ENCODE assay signal across 8 cellular contexts in the genomic region with DNA sequence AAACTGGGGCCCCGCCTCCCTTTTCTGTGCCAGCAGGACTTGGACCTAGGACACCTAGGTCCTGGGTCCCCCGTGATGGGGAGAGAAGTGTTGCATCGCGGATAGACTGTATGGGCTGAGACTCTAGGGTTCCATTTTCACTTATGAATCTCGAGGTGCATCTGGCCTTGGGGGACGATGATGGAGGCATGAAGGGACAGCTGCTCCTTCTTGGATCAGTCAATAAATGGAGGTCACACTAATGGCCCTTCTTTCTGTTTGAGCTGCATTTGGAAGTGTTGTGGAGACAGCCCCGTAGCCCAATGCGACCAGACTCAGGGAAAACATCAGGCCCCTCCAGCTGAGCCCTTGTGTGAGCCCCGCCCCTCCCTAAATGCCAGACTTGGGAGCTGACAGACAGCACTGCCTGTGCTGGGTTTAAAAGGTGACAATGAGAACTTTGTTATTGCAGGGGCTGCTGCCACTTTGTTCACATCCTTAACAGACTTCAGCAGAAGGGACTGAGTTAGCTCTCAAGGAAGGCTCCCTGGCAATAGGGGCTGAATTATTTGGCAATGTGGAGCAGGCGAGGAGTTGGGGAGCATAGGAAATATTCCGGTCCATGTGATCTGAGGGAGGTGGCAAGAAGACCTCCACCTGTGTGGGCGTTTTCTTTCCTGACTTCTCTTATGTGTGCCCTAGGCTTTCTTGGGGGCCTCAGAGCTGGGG. TPM values are rescaled to one million over a fixed set of nuclear protein-coding genes. Genes with fewer than 3 reads are reported as not detected.
A peak's percentile ranks its signal among the peaks of the same experiment; 100 is the strongest.
DNase-seq lines count a peak whose midpoint lies in the region; ATAC-seq and TF ChIP-seq lines count a peak whose summit lies in the region.

No MANE protein-coding gene starts in this region.

- intact Hi-C loops in CD4-positive, alpha-beta T cell (cut with DNase I, micrococcal nuclease) = no loop called here

- H4K20me1 ChIP-seq in Loucy (ENCODE audit: insufficient read depth, low read length, poor library complexity, severe bottlenecking) = no peaks in the 10 kb centered on the region
- no peaks in the 10 kb centered on the region for H4K20me1 ChIP-seq in neural cell (ENCODE audit: insufficient read depth)

- H3F3A ChIP-seq in Loucy (ENCODE audit: low read depth) = no peaks in the 10 kb centered on the region
- no peaks in the 10 kb centered on the region for H3F3A ChIP-seq in neural cell (ENCODE audit: insufficient read depth, low read length, poor library complexity, severe bottlenecking)

- H3K9me2 ChIP-seq in Loucy (replicated peaks; ENCODE audit: low read depth, low read length) (no peaks in the 10 kb centered on the region), neural cell (ENCODE audit: insufficient read depth, low read length) (no peaks in the 10 kb centered on the region)

- peak overlapping the region; percentile 92 for H3K4me3 Mint-ChIP-seq in CD4-positive, alpha-beta T cell

- H3K79me2 ChIP-seq in Loucy (ENCODE audit: insufficient read depth, low read length) = no peaks in the 10 kb centered on the region
- peaks cover 19% of the 10 kb centered on the region for H3K79me2 ChIP-seq in neural cell (replicated peaks; ENCODE audit: insufficient read depth, low read length)

- H2AFZ ChIP-seq in Loucy (ENCODE audit: low read length) (peak overlapping the region; percentile 95), neural cell (ENCODE audit: low read depth, low read length) (peak overlapping the region; percentile 67)

- DNase-seq in CD4-positive, alpha-beta T cell = no peak
- DNase-seq in ecto neural progenitor cell (ENCODE audit: low spot score) (no peak), DMS79 (lab: John Stamatoyannopoulos, UW) (no peak), putamen (ENCODE audit: low spot score) (no peak)

- no peak overlapping the region for H3K27ac ChIP-seq in CD4-positive, alpha-beta T cell (ENCODE audit: low read depth, low read length)
- H3K27ac ChIP-seq in ectodermal cell (ENCODE audit: insufficient read depth, low read depth, low read length, poor library complexity, severe bottlenecking) (no peak overlapping the region), neural cell (ENCODE audit: low read length) (peak overlapping the region; percentile 78)

- H3K9me3 ChIP-seq in CD4-positive, alpha-beta T cell (ENCODE audit: control insufficient read depth, low read length) = no peaks in the 10 kb centered on the region
- no peaks in the 10 kb centered on the region for H3K9me3 ChIP-seq in Loucy (ENCODE audit: insufficient read depth, low read depth, low read length)
- no peaks in the 10 kb centered on the region for H3K9me3 ChIP-seq in ectodermal cell (ENCODE audit: control insufficient read depth, low read length)
- H3K9me3 ChIP-seq in neural cell (ENCODE audit: low read length) = no peaks in the 10 kb centered on the region

- no peak for TF ChIP-seq EP300 in neural cell (conservative IDR thresholded peaks at IDR 0.05; ENCODE audit: poor library complexity, severe bottlenecking)

- CTCF ChIA-PET in CD4-positive, alpha-beta T cell (lab: Charles Lee) = interaction anchor here (3.9 kb wide), 1 partner anchor 22 kb away, joined by 15 read pairs; no protein-coding TSS in a partner anchor

- TF ChIP-seq RAD21 in neural cell (conservative IDR thresholded peaks at IDR 0.05) = no peak

- peak overlapping the region; percentile 92 for H3K4me2 ChIP-seq in Loucy (ENCODE audit: low read depth, low read length, poor library complexity, severe bottlenecking)
- peak overlapping the region; percentile 61 for H3K4me2 ChIP-seq in neural cell (ENCODE audit: low read length)

- POLR2A ChIA-PET in CD4-positive, alpha-beta T cell (lab: Charles Lee) = interaction anchor here (0.6 to 0.8 kb wide), 4 partner anchors 12 to 23 kb away, joined by 3 to 4 read pairs (median 3); no protein-coding TSS in a partner anchor

- ATAC-seq in CD4-positive, alpha-beta T cell (ENCODE audit: poor library complexity) = peak; percentile 14
- ATAC-seq in HG03196 (IDR thresholded peaks at IDR 0.05; ENCODE audit: unreplicated experiment) = no peak

- peaks cover 37% of the 10 kb centered on the region for H3K36me3 Mint-ChIP-seq in CD4-positive, alpha-beta T cell (ENCODE audit: low read depth)

- H3K27me3 Mint-ChIP-seq in CD4-positive, alpha-beta T cell = peaks cover 3% of the 10 kb centered on the region

- no peak for TF ChIP-seq CTCF in CD4-positive, alpha-beta T cell (IDR thresholded peaks at IDR 0.05)
- TF ChIP-seq CTCF in Loucy (conservative IDR thresholded peaks at IDR 0.05; ENCODE audit: low read length) (no peak), neural cell (IDR thresholded peaks at IDR 0.05; ENCODE audit: poor library complexity, severe bottlenecking) (no peak)

- 25 to 27% methylated on average over 12 of the region's 12 CpGs for WGBS in ectodermal cell, 2 experiments

- no peaks in the 10 kb centered on the region for H3K9me3 Mint-ChIP-seq in CD4-positive, alpha-beta T cell

- peaks cover 36% of the 10 kb centered on the region for H3K4me1 Mint-ChIP-seq in CD4-positive, alpha-beta T cell (ENCODE audit: low read depth)

- peak overlapping the region; percentile 76 for H3K9ac ChIP-seq in Loucy (ENCODE audit: low read depth, low read length, poor library complexity, severe bottlenecking)
- H3K9ac ChIP-seq in neural cell (ENCODE audit: low read length) = peak overlapping the region; percentile 90

- H3K4me3 ChIP-seq in Loucy (ENCODE audit: low read length, poor library complexity, severe bottlenecking) (peak overlapping the region; percentile 81), ectodermal cell (ENCODE audit: insufficient read depth, low read depth, low read length) (peak overlapping the region; percentile 74), neural cell (ENCODE audit: low read length) (peak overlapping the region; percentile 74)

- H3K27ac Mint-ChIP-seq in CD4-positive, alpha-beta T cell = peak overlapping the region; percentile 81

- H3K4me1 ChIP-seq in Loucy (ENCODE audit: insufficient read depth, low read length, poor library complexity, severe bottlenecking) = peaks cover 25% of the 10 kb centered on the region
- peaks cover 13% of the 10 kb centered on the region for H3K4me1 ChIP-seq in ectodermal cell (ENCODE audit: control insufficient read depth, insufficient read depth, low read length)

- no peaks in the 10 kb centered on the region for H3K27me3 ChIP-seq in CD4-positive, alpha-beta T cell (ENCODE audit: control insufficient read depth, insufficient read depth, low read length)
- H3K27me3 ChIP-seq in Loucy (ENCODE audit: insufficient read depth, low read length, poor library complexity, severe bottlenecking) (no peaks in the 10 kb centered on the region), ectodermal cell (ENCODE audit: control insufficient read depth, insufficient read depth, low read length, poor library complexity, severe bottlenecking) (peaks cover 8% of the 10 kb centered on the region), neural cell (ENCODE audit: insufficient read depth, low read depth, low read length) (peaks cover 4% of the 10 kb centered on the region)

- H3K36me3 ChIP-seq in Loucy (ENCODE audit: insufficient read depth, low read length) (peaks cover 20% of the 10 kb centered on the region; the same call in 1 of the 2 replicates), ectodermal cell (ENCODE audit: control insufficient read depth, insufficient read depth, low read length) (peaks cover 7% of the 10 kb centered on the region), neural cell (ENCODE audit: insufficient read depth, low read length) (no peaks in the 10 kb centered on the region)

TF ChIP-seq in neural cell, 6 proteins besides CTCF, POLR2A, EP300 and RAD21 (continues in another document):
- no peak for TF ChIP-seq EZH2 (IDR thresholded peaks at IDR 0.05; ENCODE audit: borderline replicate concordance, insufficient read depth, low read length, poor library complexity, severe bottlenecking)
- TF ChIP-seq POLR2AphosphoS5 (IDR thresholded peaks at IDR 0.05) = no peak

RNA-seq across cellular contexts. Expression of a gene that starts 0.8 kb away (rescaled TPM):
- 10 to 100 TPM; 28.6 to 29.4 TPM for total RNA-seq in CD4-positive, alpha-beta T cell
- polyA plus RNA-seq in ectodermal cell (2013, experiment 1 of 4) = 103 TPM
- 109 TPM for polyA plus RNA-seq in ectodermal cell (2013, experiment 2 of 4)
- 99.4 TPM for polyA plus RNA-seq in ectodermal cell (2013, experiment 3 of 4)
- polyA plus RNA-seq in ectodermal cell (2013, experiment 4 of 4) = 114 TPM
- 141 and 163 TPM in 2 replicates for polyA plus RNA-seq in neural cell
- polyA minus RNA-seq in neural cell = 68.3 and 78.4 TPM in 2 replicates

RNA-seq across cellular contexts. Expression of a gene that starts 5.8 kb away (rescaled TPM):
- total RNA-seq in CD4-positive, alpha-beta T cell = under 1 TPM; 0.25 to 0.27 TPM
- polyA plus RNA-seq in ectodermal cell (2013, experiment 1 of 4) = 44.2 TPM
- 44.4 TPM for polyA plus RNA-seq in ectodermal cell (2013, experiment 2 of 4)
- polyA plus RNA-seq in ectodermal cell (2013, experiment 3 of 4) = 36.2 TPM
- 40.9 TPM for polyA plus RNA-seq in ectodermal cell (2013, experiment 4 of 4)
- polyA plus RNA-seq in neural cell = 12.9 and 18.8 TPM in 2 replicates
- polyA minus RNA-seq in neural cell = 6.6 and 6.7 TPM in 2 replicates

RNA-seq across cellular contexts. Expression of a gene that starts 14.5 kb away (rescaled TPM):
- total RNA-seq in CD4-positive, alpha-beta T cell = 10 to 100 TPM; 15.1 to 17.3 TPM
- polyA plus RNA-seq in ectodermal cell (2013, experiment 1 of 4) = 26.4 TPM
- 27.3 TPM for polyA plus RNA-seq in ectodermal cell (2013, experiment 2 of 4)
- 17.6 TPM for polyA plus RNA-seq in ectodermal cell (2013, experiment 3 of 4)
- 19.5 TPM for polyA plus RNA-seq in ectodermal cell (2013, experiment 4 of 4)
- 22.1 and 31.0 TPM in 2 replicates for polyA plus RNA-seq in neural cell
- 13.1 and 21.6 TPM in 2 replicates for polyA minus RNA-seq in neural cell

RNA-seq across cellular contexts. Expression of a gene that starts 27.5 kb away (rescaled TPM):
- not detected for total RNA-seq in CD4-positive, alpha-beta T cell
- polyA plus RNA-seq in ectodermal cell (2013, experiment 1 of 4) = 4.7 TPM
- polyA plus RNA-seq in ectodermal cell (2013, experiment 2 of 4) = 2.7 TPM
- 2.9 TPM for polyA plus RNA-seq in ectodermal cell (2013, experiment 3 of 4)
- 2.4 TPM for polyA plus RNA-seq in ectodermal cell (2013, experiment 4 of 4)
- polyA plus RNA-seq in neural cell = 99.9 and 152 TPM in 2 replicates
- polyA minus RNA-seq in neural cell = 113 and 119 TPM in 2 replicates

RNA-seq across cellular contexts. Expression of a gene that starts 55.6 kb away (rescaled TPM):
- under 1 TPM; 0.39 to 0.47 TPM for total RNA-seq in CD4-positive, alpha-beta T cell
- polyA plus RNA-seq in ectodermal cell (2013, experiment 1 of 4) = 18.9 TPM
- 19.1 TPM for polyA plus RNA-seq in ectodermal cell (2013, experiment 2 of 4)
- 14.0 TPM for polyA plus RNA-seq in ectodermal cell (2013, experiment 3 of 4)
- 15.9 TPM for polyA plus RNA-seq in ectodermal cell (2013, experiment 4 of 4)
- 58.8 and 67.5 TPM in 2 replicates for polyA plus RNA-seq in neural cell
- polyA minus RNA-seq in neural cell = 80.1 and 98.9 TPM in 2 replicates
